Comparison of ENCODE assay signal across 20 cellular contexts in the genomic region with DNA sequence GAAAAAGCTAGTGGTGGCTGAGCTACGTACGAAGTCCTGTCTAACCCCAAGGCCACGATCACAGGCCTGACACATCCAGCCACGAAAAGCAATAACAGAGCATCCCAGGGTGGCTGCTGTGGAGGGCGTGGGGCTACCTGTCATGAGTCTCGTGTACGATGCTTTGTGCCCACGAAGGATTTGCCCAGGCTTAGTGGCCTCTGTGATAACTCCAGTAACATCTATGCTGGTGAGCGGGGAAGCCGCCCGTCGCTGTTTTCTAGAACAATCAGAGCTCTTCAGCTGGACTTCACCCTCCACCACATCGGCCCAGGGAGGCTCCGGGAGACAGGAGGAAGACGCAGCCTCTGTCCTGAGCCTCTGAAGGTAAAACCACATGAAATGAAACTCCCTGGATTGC.
DNase-seq lines count a peak whose midpoint lies in the region; ATAC-seq, FAIRE-seq and TF ChIP-seq lines count a peak whose summit lies in the region.
"Had no signal": no experiment of that assay in that cellular context is flagged by ENCODE, and none has a peak within 500 bp of the region (broad histone marks: within the 10 kb centered on the region; RNA-seq: fewer than 3 reads in every experiment).

No MANE protein-coding gene starts in this region.

- TF ChIP-seq CTCF in right lobe of liver (IDR thresholded peaks at IDR 0.05) (no peak), HepG2 (CRISPR knock-in tag; IDR thresholded peaks at IDR 0.05) (no peak), chondrocyte (IDR thresholded peaks at IDR 0.05) (no peak), lower lobe of right lung (IDR thresholded peaks at IDR 0.05) (no peak)

- TF ChIP-seq POLR2A in right lobe of liver (IDR thresholded peaks at IDR 0.05) (no peak), HepG2 (IDR thresholded peaks at IDR 0.05; ENCODE audit: insufficient read depth in 1 of 2, low read depth in 2 of 2, low read length in 2 of 2) (no peak)

- no peak for TF ChIP-seq EP300 in HepG2 (IDR thresholded peaks at IDR 0.05; ENCODE audit: low read depth in 2 of 2, low read length in 2 of 2)
- TF ChIP-seq EP300 in HepG2 (CRISPR knock-in tag; IDR thresholded peaks at IDR 0.05; ENCODE audit: borderline replicate concordance) = no peak

- H3K9me3 ChIP-seq in right lobe of liver (no peaks in the 10 kb centered on the region), HepG2 (ENCODE audit: low read length) (no peaks in the 10 kb centered on the region), lower lobe of right lung (no peaks in the 10 kb centered on the region)

- H3K27ac ChIP-seq in right lobe of liver (no peak overlapping the region), HepG2 (ENCODE audit: extremely low read length, insufficient read depth, low read length) (no peak overlapping the region), lower lobe of right lung (no peak overlapping the region)
- H3K27ac ChIP-seq: GM23248 had no signal

- peak in 2 of 3 donors; percentile 8 to 27 for DNase-seq in right lobe of liver
- DNase-seq in HepG2 (ENCODE audit: low spot score) = no peak
- DNase-seq in chondrocyte (ENCODE audit: low spot score) = peak; percentile 62
- DNase-seq in lower lobe of right lung = peak; percentile 42
- no peak for DNase-seq in frontal cortex (ENCODE audit: low spot score in 2 of 2)
- no peak for DNase-seq in effector CD4-positive, alpha-beta T cell
- DNase-seq: CD4-positive, alpha-beta T cell; CD8-positive, alpha-beta memory T cell; DMS 273 treated with DMSO at 0.1 percent for 48 hours; DMS79; EL; GDM1; GM23248; HCEC 1CT had no signal

- no peaks in the 10 kb centered on the region for H3K9me3 Mint-ChIP-seq in chondrocyte (ENCODE audit: low read depth)
- H3K9me3 Mint-ChIP-seq: CD4-positive, alpha-beta T cell; CD8-positive, alpha-beta memory T cell had no signal

- H3K4me3 ChIP-seq in right lobe of liver (no peak overlapping the region), HepG2 (replicated peaks in 1 of 3; ENCODE audit: insufficient read depth in 1 of 3, low read depth in 2 of 3, low read length in 3 of 3) (no peak overlapping the region), lower lobe of right lung (no peak overlapping the region)
- H3K4me3 ChIP-seq: GM12878, GM23248 had no signal

- peaks cover 1% of the 10 kb centered on the region for H3K36me3 Mint-ChIP-seq in chondrocyte (ENCODE audit: low read depth)
- H3K36me3 Mint-ChIP-seq: CD14-positive monocyte; CD8-positive, alpha-beta memory T cell had no signal

- no peak overlapping the region for H3K27ac Mint-ChIP-seq in chondrocyte (ENCODE audit: unreplicated experiment)
- H3K27ac Mint-ChIP-seq: CD4-positive, alpha-beta T cell; CD8-positive, alpha-beta memory T cell had no signal

- H3K4me3 Mint-ChIP-seq in chondrocyte (ENCODE audit: unreplicated experiment) = no peak overlapping the region
- H3K4me3 Mint-ChIP-seq: CD14-positive monocyte; CD4-positive, alpha-beta T cell; CD8-positive, alpha-beta memory T cell had no signal

- H3K9ac ChIP-seq in HepG2 (ENCODE audit: insufficient read depth, low read depth, low read length) = no peak overlapping the region
- H3K9ac ChIP-seq: GM23248 had no signal

- POLR2A ChIA-PET in HepG2 (lab: Yijun Ruan, JAX) = no interaction called here

- H3K4me1 Mint-ChIP-seq in chondrocyte (ENCODE audit: low read depth) = no peaks in the 10 kb centered on the region
- H3K4me1 Mint-ChIP-seq: CD14-positive monocyte; CD8-positive, alpha-beta memory T cell had no signal

- no peak for ATAC-seq in right lobe of liver
- ATAC-seq in HepG2 = no peak
- no peak for ATAC-seq in lower lobe of right lung
- no peak for ATAC-seq in GM19467 (IDR thresholded peaks at IDR 0.05; ENCODE audit: unreplicated experiment)
- ATAC-seq: GM12878 had no signal

- CTCF ChIA-PET in HepG2 (lab: Yijun Ruan, JAX; ENCODE audit: low intra/inter-chr PET ratio, low total read pairs) = no interaction called here

- intact Hi-C loops in right lobe of liver (cut with DNase I) = no loop called here
- intact Hi-C loops in HepG2 (cut with micrococcal nuclease; ENCODE audit: unreplicated experiment) = no loop called here
- intact Hi-C loops in lower lobe of right lung (cut with DNase I) = no loop called here

- FAIRE-seq in HepG2 (lab: Jason Lieb, UNC) (no peak), frontal cortex (lab: Jason Lieb, UNC) (no peak)
- FAIRE-seq: D721Med, GM12878, GM19239, H1 had no signal

- no TSS peak for BruUV-seq in HepG2 (replicated peaks; lab: Mats Ljungman, UMichigan)

- 40% methylated on average over 12 of the region's 15 CpGs for WGBS in right lobe of liver (ENCODE audit: insufficient coverage, low coverage, low lambda C conversion rate, missing lambda C conversion rate)
- WGBS in HepG2 (ENCODE audit: low lambda C conversion rate) = 20% methylated on average over 15 of the region's 15 CpGs

- H3K4me1 ChIP-seq in right lobe of liver (no peaks in the 10 kb centered on the region), HepG2 (ENCODE audit: insufficient read depth, low read length) (no peaks in the 10 kb centered on the region), lower lobe of right lung (no peaks in the 10 kb centered on the region)

- H2AFZ ChIP-seq in HepG2 (ENCODE audit: low read length) = no peak overlapping the region
- H2AFZ ChIP-seq: GM23248 had no signal

- TF ChIP-seq RAD21 in HepG2 (CRISPR knock-in tag; IDR thresholded peaks at IDR 0.05) = no peak

- H3K27me3 ChIP-seq in right lobe of liver = no peaks in the 10 kb centered on the region
- peaks cover 48 to 95% of the 10 kb centered on the region in 2 experiments for H3K27me3 ChIP-seq in HepG2 (ENCODE audit: control insufficient read depth in 1 of 2, insufficient read depth in 2 of 2, low read length in 2 of 2)
- peaks cover 6% of the 10 kb centered on the region for H3K27me3 ChIP-seq in lower lobe of right lung (ENCODE audit: low read depth)

- H3K36me3 ChIP-seq in right lobe of liver (no peaks in the 10 kb centered on the region), HepG2 (replicated peaks in 1 of 2; ENCODE audit: control insufficient read depth in 1 of 2, insufficient read depth in 2 of 2, low read length in 2 of 2) (no peaks in the 10 kb centered on the region), lower lobe of right lung (no peaks in the 10 kb centered on the region)

- H3K79me2 ChIP-seq in HepG2 (ENCODE audit: insufficient read depth, low read length) = no peaks in the 10 kb centered on the region

- H3K4me2 ChIP-seq in HepG2 (ENCODE audit: low read depth, low read length) = no peak overlapping the region

- peaks cover 3% of the 10 kb centered on the region; the same call in 1 of the 2 replicates for H4K20me1 ChIP-seq in HepG2 (ENCODE audit: insufficient read depth, low read length)

- H3K27me3 Mint-ChIP-seq in chondrocyte (ENCODE audit: low read depth) = peaks cover 6% of the 10 kb centered on the region
- H3K27me3 Mint-ChIP-seq: CD4-positive, alpha-beta T cell had no signal

- in situ Hi-C loops in HepG2 (cut with HindIII; ENCODE audit: extremely low pct_ligation_motif_present, low pct_unique_long_range_greater_than_20kb) = no loop called here

TF ChIP-seq in HepG2, 621 proteins besides CTCF, POLR2A, EP300 and RAD21 (continues in another document):
- TF ChIP-seq ZNF547 (CRISPR knock-in tag; IDR thresholded peaks at IDR 0.05) (no peak), ETV5 (CRISPR knock-in tag; IDR thresholded peaks at IDR 0.05; ENCODE audit: borderline replicate concordance) (no peak), CBX1 (IDR thresholded peaks at IDR 0.05; ENCODE audit: low read depth) (no peak), JUN (CRISPR knock-in tag; IDR thresholded peaks at IDR 0.05) (no peak), PCBP1 (IDR thresholded peaks at IDR 0.05; ENCODE audit: borderline replicate concordance, low read depth, low read length) (no peak), BHLHE40 (IDR thresholded peaks at IDR 0.05; ENCODE audit: low read length) (no peak)
- TF ChIP-seq, protein P1, sequence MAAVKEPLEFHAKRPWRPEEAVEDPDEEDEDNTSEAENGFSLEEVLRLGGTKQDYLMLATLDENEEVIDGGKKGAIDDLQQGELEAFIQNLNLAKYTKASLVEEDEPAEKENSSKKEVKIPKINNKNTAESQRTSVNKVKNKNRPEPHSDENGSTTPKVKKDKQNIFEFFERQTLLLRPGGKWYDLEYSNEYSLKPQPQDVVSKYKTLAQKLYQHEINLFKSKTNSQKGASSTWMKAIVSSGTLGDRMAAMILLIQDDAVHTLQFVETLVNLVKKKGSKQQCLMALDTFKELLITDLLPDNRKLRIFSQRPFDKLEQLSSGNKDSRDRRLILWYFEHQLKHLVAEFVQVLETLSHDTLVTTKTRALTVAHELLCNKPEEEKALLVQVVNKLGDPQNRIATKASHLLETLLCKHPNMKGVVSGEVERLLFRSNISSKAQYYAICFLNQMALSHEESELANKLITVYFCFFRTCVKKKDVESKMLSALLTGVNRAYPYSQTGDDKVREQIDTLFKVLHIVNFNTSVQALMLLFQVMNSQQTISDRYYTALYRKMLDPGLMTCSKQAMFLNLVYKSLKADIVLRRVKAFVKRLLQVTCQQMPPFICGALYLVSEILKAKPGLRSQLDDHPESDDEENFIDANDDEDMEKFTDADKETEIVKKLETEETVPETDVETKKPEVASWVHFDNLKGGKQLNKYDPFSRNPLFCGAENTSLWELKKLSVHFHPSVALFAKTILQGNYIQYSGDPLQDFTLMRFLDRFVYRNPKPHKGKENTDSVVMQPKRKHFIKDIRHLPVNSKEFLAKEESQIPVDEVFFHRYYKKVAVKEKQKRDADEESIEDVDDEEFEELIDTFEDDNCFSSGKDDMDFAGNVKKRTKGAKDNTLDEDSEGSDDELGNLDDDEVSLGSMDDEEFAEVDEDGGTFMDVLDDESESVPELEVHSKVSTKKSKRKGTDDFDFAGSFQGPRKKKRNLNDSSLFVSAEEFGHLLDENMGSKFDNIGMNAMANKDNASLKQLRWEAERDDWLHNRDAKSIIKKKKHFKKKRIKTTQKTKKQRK (IDR thresholded peaks at IDR 0.05; ENCODE audit: low read length) = no peak
- TF ChIP-seq, protein P2, sequence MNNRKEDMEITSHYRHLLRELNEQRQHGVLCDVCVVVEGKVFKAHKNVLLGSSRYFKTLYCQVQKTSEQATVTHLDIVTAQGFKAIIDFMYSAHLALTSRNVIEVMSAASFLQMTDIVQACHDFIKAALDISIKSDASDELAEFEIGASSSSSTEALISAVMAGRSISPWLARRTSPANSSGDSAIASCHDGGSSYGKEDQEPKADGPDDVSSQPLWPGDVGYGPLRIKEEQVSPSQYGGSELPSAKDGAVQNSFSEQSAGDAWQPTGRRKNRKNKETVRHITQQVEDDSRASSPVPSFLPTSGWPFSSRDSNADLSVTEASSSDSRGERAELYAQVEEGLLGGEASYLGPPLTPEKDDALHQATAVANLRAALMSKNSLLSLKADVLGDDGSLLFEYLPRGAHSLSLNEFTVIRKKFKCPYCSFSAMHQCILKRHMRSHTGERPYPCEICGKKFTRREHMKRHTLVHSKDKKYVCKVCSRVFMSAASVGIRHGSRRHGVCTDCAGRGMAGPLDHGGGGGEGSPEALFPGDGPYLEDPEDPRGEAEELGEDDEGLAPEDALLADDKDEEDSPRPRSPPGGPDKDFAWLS (CRISPR knock-in tag; IDR thresholded peaks at IDR 0.05; ENCODE audit: borderline replicate concordance) = no peak

Comparison
In these comparisons a context has a peak if more than half of its experiments do, and no peak if none do; other contexts are left out.
1. DNase-seq: peak in right lobe of liver (2 of 3), chondrocyte (single experiment) and lower lobe of right lung (single experiment); none in HepG2 (single experiment), frontal cortex (0 of 2) and effector CD4-positive, alpha-beta T cell (single experiment).